ENCODE assay signal across 13 cellular contexts in genomic region chr1:220893701-220894024, GRCh38. TPM values are rescaled to one million over a fixed set of nuclear protein-coding genes. Genes with fewer than 3 reads are reported as not detected.
DNase-seq lines count a peak whose midpoint lies in the region; ATAC-seq and TF ChIP-seq lines count a peak whose summit lies in the region.
"Had no signal": no experiment of that assay in that cellular context is flagged by ENCODE, and none has a peak within 500 bp of the region (broad histone marks: within the 10 kb centered on the region; RNA-seq: fewer than 3 reads in every experiment).

No MANE protein-coding gene starts in this region.

- H3K27me3 ChIP-seq in Peyer's patch (peaks cover 0 to 16% of the 10 kb centered on the region in 2 donors), hepatocyte (peaks cover 96% of the 10 kb centered on the region)

- H3K9me3 Mint-ChIP-seq in osteocyte (ENCODE audit: unreplicated experiment), result no peaks in the 10 kb centered on the region

- no peak for TF ChIP-seq POLR2A in Peyer's patch (IDR thresholded peaks at IDR 0.05)

- H3K36me3 ChIP-seq in Peyer's patch (no peaks in the 10 kb centered on the region), hepatocyte (replicated peaks; ENCODE audit: insufficient read depth, low read depth) (no peaks in the 10 kb centered on the region)

- H3K27me3 Mint-ChIP-seq in osteocyte (ENCODE audit: unreplicated experiment), result peaks cover 98% of the 10 kb centered on the region

- peaks cover 0 to 4% (median 0%) of the 10 kb centered on the region in 4 donors for H3K4me1 ChIP-seq in Peyer's patch
- H3K4me1 ChIP-seq in hepatocyte (ENCODE audit: insufficient read depth), result peaks cover 17% of the 10 kb centered on the region

- DNase-seq in AG10803 (ENCODE audit: low read depth), result no peak
- no peak for DNase-seq in Peyer's patch
- no peak for DNase-seq in hepatocyte (ENCODE audit: low spot score)
- no peak for DNase-seq in osteocyte (ENCODE audit: extremely low spot score, unreplicated experiment)
- no peak for DNase-seq in activated CD4-positive, alpha-beta T cell treated with anti-CD3 and anti-CD28 coated beads for 4 hours
- no peak for DNase-seq in germinal center (ENCODE audit: low spot score)
- DNase-seq: foreskin melanocyte; NCI-H187 treated with DMSO at 0.1 percent for 48 hours; stimulated activated CD4-positive, alpha-beta T cell treated with anti-CD3 and anti-CD28 coated beads, Interleukin-4, amount 100 ng/mL, for 4 hours had no signal

- H3K4me1 Mint-ChIP-seq in osteocyte (ENCODE audit: unreplicated experiment), result peaks cover 10% of the 10 kb centered on the region

- H2AFZ ChIP-seq in hepatocyte, result peak overlapping the region; percentile 76

- H3K27ac ChIP-seq in Peyer's patch (peak overlapping the region in 1 of 4 donors; percentile 42), hepatocyte (no peak overlapping the region)
- H3K27ac ChIP-seq: C4-2B had no signal

- ATAC-seq in GM21367 (IDR thresholded peaks at IDR 0.05; ENCODE audit: unreplicated experiment) (no peak), GM19395 (IDR thresholded peaks at IDR 0.05; ENCODE audit: unreplicated experiment) (no peak)

- H3K9me3 ChIP-seq in Peyer's patch, result peaks cover 0 to 5% (median 0%) of the 10 kb centered on the region in 4 donors
- no peaks in the 10 kb centered on the region for H3K9me3 ChIP-seq in hepatocyte (ENCODE audit: low read depth)

- WGBS in hepatocyte (ENCODE audit: low lambda C conversion rate, missing lambda C conversion rate), result 4% methylated on average over 11 of the region's 11 CpGs

- H3K4me3 Mint-ChIP-seq in osteocyte (ENCODE audit: unreplicated experiment), result peak overlapping the region; percentile 68

- no peaks in the 10 kb centered on the region for H4K20me1 ChIP-seq in hepatocyte (ENCODE audit: insufficient read depth, poor library complexity, severe bottlenecking)

- H3K4me3 ChIP-seq in AG10803 (ENCODE audit: low read length) (peak overlapping the region; percentile 51), Peyer's patch (peak overlapping the region in 3 of 4 donors; percentile 18 to 40 (median 34)), hepatocyte (peak overlapping the region; percentile 18)

- no peaks in the 10 kb centered on the region for H3K79me2 ChIP-seq in hepatocyte

- no peaks in the 10 kb centered on the region for H3K9me2 ChIP-seq in hepatocyte (replicated peaks; ENCODE audit: insufficient read depth)

- H3K27ac Mint-ChIP-seq in osteocyte (ENCODE audit: unreplicated experiment), result no peak overlapping the region

- no peaks in the 10 kb centered on the region for H3K36me3 Mint-ChIP-seq in osteocyte (ENCODE audit: unreplicated experiment)

- peak overlapping the region; percentile 89 for H3K4me2 ChIP-seq in hepatocyte

- TF ChIP-seq CTCF in AG10803 (conservative IDR thresholded peaks at IDR 0.05; ENCODE audit: low read length) (no peak), Peyer's patch (IDR thresholded peaks at IDR 0.05) (no peak), hepatocyte (IDR thresholded peaks at IDR 0.05; ENCODE audit: poor library complexity) (no peak), osteocyte (IDR thresholded peaks at IDR 0.05) (no peak)

RNA-seq across cellular contexts. Expression of gene HLX, which starts 14.4 kb away (rescaled TPM):
- total RNA-seq in Peyer's patch (10 to 100 TPM in 1 of 4 donors, 1 to 10 TPM in 3; 4.0 to 18.2 (median 8.4) TPM), hepatocyte (1.2 and 1.4 TPM in 2 replicates), osteocyte (0.54 and 1.5 TPM in 2 replicates)
- polyA plus RNA-seq in hepatocyte, result 5.9 and 6.1 TPM in 2 replicates
- total RNA-seq: activated CD8-positive, alpha-beta memory T cell treated with anti-CD3 and anti-CD28 coated beads for 36 hours had no signal
